In the genomic region with DNA sequence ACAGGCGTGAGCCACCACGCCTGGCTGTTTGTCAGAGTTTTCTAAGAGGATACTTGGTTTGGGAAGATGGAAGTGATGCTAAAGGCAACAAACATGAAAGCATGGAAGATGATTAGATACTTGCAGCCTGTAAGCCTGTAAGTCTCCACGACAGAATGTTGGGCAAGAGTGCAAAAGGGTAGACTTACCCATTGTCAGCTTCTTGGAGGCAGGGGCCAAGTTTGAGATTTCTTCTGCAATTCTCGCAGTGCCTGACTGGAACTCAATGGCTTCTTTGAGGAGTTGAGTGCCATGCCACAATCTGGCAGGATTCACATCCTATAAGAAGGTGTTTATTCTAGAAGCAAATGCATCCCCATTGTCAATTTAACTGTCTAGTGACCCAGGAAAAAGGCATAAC, we compare ENCODE assay signal across 19 cellular contexts.
DNase-seq lines count a peak whose midpoint lies in the region; ATAC-seq, FAIRE-seq and TF ChIP-seq lines count a peak whose summit lies in the region.
"Had no signal": no experiment of that assay in that cellular context is flagged by ENCODE, and none has a peak within 500 bp of the region (broad histone marks: within the 10 kb centered on the region; RNA-seq: fewer than 3 reads in every experiment).

No MANE protein-coding gene starts in this region.

- no peak for DNase-seq in A549 (ENCODE audit: low read depth in 1 of 2, low spot score in 1 of 2)
- no peak for DNase-seq in RWPE1 (ENCODE audit: low spot score)
- no peak for DNase-seq in brain microvascular endothelial cell
- DNase-seq in nephron progenitor cell = no peak
- no peak for DNase-seq in posterior vena cava (ENCODE audit: low spot score)
- no peak for DNase-seq in cardiac septum (ENCODE audit: low spot score)
- no peak for DNase-seq in DMS 273 treated with DMSO at 0.1 percent for 48 hours (lab: John Stamatoyannopoulos, UW)
- DNase-seq in inferior parietal cortex (ENCODE audit: extremely low spot score) = no peak
- DNase-seq: 8988T; BE2C; CD4-positive, alpha-beta memory T cell; DMS153; DMS79 treated with DMSO at 0.1 percent for 48 hours; GDM1 had no signal

- TF ChIP-seq RAD21 in A549 (conservative IDR thresholded peaks at IDR 0.05 in 1 of 2, IDR thresholded peaks at IDR 0.05 in 1 of 2) = no peak

- peak overlapping the region; percentile 5 for H3K27ac Mint-ChIP-seq in nephron progenitor cell
- H3K27ac Mint-ChIP-seq: CD4-positive, alpha-beta memory T cell had no signal

- POLR2A ChIA-PET in A549 (lab: Yijun Ruan, JAX) (no interaction called here), RWPE1 (lab: Yijun Ruan, JAX; ENCODE audit: low non-redundant PET) (no interaction called here)

- H3K4me1 Mint-ChIP-seq in nephron progenitor cell = no peaks in the 10 kb centered on the region
- H3K4me1 Mint-ChIP-seq: CD4-positive, alpha-beta memory T cell had no signal

- peak overlapping the region; percentile 57 to 75; a peak in 5 of 6 replicates for H3K27ac ChIP-seq in A549
- peak overlapping the region; percentile 55; the same call in 1 of the 2 replicates for H3K27ac ChIP-seq in RWPE1
- H3K27ac ChIP-seq in brain microvascular endothelial cell = peak overlapping the region; percentile 90
- H3K27ac ChIP-seq: C4-2B, HL-60 had no signal

- no peak for ATAC-seq in A549
- ATAC-seq: HCT116 had no signal

- TF ChIP-seq POLR2A in A549 (IDR thresholded peaks at IDR 0.05; ENCODE audit: low read length) = no peak

- no peak overlapping the region for H3K4me3 ChIP-seq in A549
- H3K4me3 ChIP-seq in brain microvascular endothelial cell (ENCODE audit: low read depth, low read length) = no peak overlapping the region

- no peak overlapping the region for H3K4me2 ChIP-seq in A549

- H3K36me3 ChIP-seq in brain microvascular endothelial cell (replicated peaks) = no peaks in the 10 kb centered on the region
- H3K36me3 ChIP-seq: BE2C had no signal

- TF ChIP-seq CTCF in A549 (IDR thresholded peaks at IDR 0.05) = no peak
- TF ChIP-seq CTCF in RWPE1 (conservative IDR thresholded peaks at IDR 0.05; ENCODE audit: low read depth) = no peak
- TF ChIP-seq CTCF in brain microvascular endothelial cell (IDR thresholded peaks at IDR 0.05; ENCODE audit: low read depth, low read length, missing control alignments) = no peak
- no peak for TF ChIP-seq CTCF in nephron progenitor cell (IDR thresholded peaks at IDR 0.05)

- peaks cover 40% of the 10 kb centered on the region for H3K4me1 ChIP-seq in A549
- H3K4me1 ChIP-seq: BE2C had no signal

- intact Hi-C loops in posterior vena cava (cut with DNase I) = no loop called here
- intact Hi-C loops in cardiac septum (cut with DNase I) = loop anchor here (5.0 kb wide), 1 partner anchor 106 kb away; no protein-coding TSS in a partner anchor

- in situ Hi-C loops in brain microvascular endothelial cell (cut with HindIII; ENCODE audit: low pct_ligation_motif_present, low sequenced_read_pairs) = no loop called here

- H3K36me3 Mint-ChIP-seq in nephron progenitor cell (ENCODE audit: low read depth) = no peaks in the 10 kb centered on the region
- H3K36me3 Mint-ChIP-seq: CD4-positive, alpha-beta memory T cell had no signal

- H3K4me3 Mint-ChIP-seq in nephron progenitor cell = no peak overlapping the region
- H3K4me3 Mint-ChIP-seq: CD4-positive, alpha-beta memory T cell had no signal

- H3K27me3 Mint-ChIP-seq in nephron progenitor cell (ENCODE audit: low read depth, poor library complexity) = no peaks in the 10 kb centered on the region

- FAIRE-seq in A549 (lab: Jason Lieb, UNC) = no peak
- FAIRE-seq: GM12892, H54 had no signal

- TF ChIP-seq EP300 in A549 (IDR thresholded peaks at IDR 0.05) = no peak

- CTCF ChIA-PET in A549 (lab: Yijun Ruan, JAX) (interaction anchor here (1.1 to 3.9 kb wide), 3 partner anchors 32 to 222 kb away, joined by 4 to 13 read pairs (median 5); no protein-coding TSS in a partner anchor), RWPE1 (lab: Yijun Ruan, JAX) (no interaction called here)

- WGBS in A549 (ENCODE audit: missing lambda C conversion rate) = 87% methylated on average over 4 of the region's 4 CpGs

- no peaks in the 10 kb centered on the region for H3K9me3 ChIP-seq in A549
- H3K9me3 ChIP-seq: BE2C had no signal

- H3K9me3 Mint-ChIP-seq in nephron progenitor cell = no peaks in the 10 kb centered on the region

- no peaks in the 10 kb centered on the region for H3K27me3 ChIP-seq in brain microvascular endothelial cell (replicated peaks)
- H3K27me3 ChIP-seq: BE2C had no signal

TF ChIP-seq in A549, 52 proteins besides CTCF, POLR2A, EP300 and RAD21:
- TF ChIP-seq TP53 (CRISPR knock-in tag; IDR thresholded peaks at IDR 0.05) (no peak), HEYL (CRISPR knock-in tag; IDR thresholded peaks at IDR 0.05) (no peak), CHD2 (IDR thresholded peaks at IDR 0.05; ENCODE audit: low read length, partially characterized antibody) (no peak), MAZ (IDR thresholded peaks at IDR 0.05; ENCODE audit: borderline replicate concordance, low read depth, low read length) (no peak), CEBPB (IDR thresholded peaks at IDR 0.05) (no peak), HDAC2 (IDR thresholded peaks at IDR 0.05) (no peak), CBX8 (IDR thresholded peaks at IDR 0.05) (no peak), RCOR1 (IDR thresholded peaks at IDR 0.05; ENCODE audit: low read depth, low read length) (no peak), HOXB5 (CRISPR knock-in tag; IDR thresholded peaks at IDR 0.05) (no peak)
- TF ChIP-seq, protein P1, sequence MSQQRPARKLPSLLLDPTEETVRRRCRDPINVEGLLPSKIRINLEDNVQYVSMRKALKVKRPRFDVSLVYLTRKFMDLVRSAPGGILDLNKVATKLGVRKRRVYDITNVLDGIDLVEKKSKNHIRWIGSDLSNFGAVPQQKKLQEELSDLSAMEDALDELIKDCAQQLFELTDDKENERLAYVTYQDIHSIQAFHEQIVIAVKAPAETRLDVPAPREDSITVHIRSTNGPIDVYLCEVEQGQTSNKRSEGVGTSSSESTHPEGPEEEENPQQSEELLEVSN (IDR thresholded peaks at IDR 0.05; ENCODE audit: borderline replicate concordance, low read depth) = no peak
- TF ChIP-seq, protein P2, sequence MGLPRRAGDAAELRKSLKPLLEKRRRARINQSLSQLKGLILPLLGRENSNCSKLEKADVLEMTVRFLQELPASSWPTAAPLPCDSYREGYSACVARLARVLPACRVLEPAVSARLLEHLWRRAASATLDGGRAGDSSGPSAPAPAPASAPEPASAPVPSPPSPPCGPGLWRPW (IDR thresholded peaks at IDR 0.05) = no peak
- TF ChIP-seq, protein P3, sequence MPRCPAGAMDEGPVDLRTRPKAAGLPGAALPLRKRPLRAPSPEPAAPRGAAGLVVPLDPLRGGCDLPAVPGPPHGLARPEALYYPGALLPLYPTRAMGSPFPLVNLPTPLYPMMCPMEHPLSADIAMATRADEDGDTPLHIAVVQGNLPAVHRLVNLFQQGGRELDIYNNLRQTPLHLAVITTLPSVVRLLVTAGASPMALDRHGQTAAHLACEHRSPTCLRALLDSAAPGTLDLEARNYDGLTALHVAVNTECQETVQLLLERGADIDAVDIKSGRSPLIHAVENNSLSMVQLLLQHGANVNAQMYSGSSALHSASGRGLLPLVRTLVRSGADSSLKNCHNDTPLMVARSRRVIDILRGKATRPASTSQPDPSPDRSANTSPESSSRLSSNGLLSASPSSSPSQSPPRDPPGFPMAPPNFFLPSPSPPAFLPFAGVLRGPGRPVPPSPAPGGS (IDR thresholded peaks at IDR 0.05) = no peak
TF ChIP-seq in A549: peak in this region for 0.
